In genomic region chr3:25427155-25428002, GRCh38 we compare ENCODE assay signal across 8 cellular contexts. TPM values are rescaled to one million over a fixed set of nuclear protein-coding genes. Genes with fewer than 3 reads are reported as not detected.
A peak's percentile ranks its signal among the peaks of the same experiment; 100 is the strongest.
DNase-seq lines count a peak whose midpoint lies in the region; ATAC-seq and TF ChIP-seq lines count a peak whose summit lies in the region.

No MANE protein-coding gene starts in this region.

- peaks cover 29% of the 10 kb centered on the region for H3K4me1 ChIP-seq in RWPE2 (ENCODE audit: insufficient read depth, poor library complexity, severe bottlenecking)
- peaks cover 61% of the 10 kb centered on the region for H3K4me1 ChIP-seq in neural progenitor cell

- no peak overlapping the region for H3K27ac ChIP-seq in AG04450 (ENCODE audit: low read depth, low read length)
- H3K27ac ChIP-seq in RWPE2 (ENCODE audit: poor library complexity, severe bottlenecking) = no peak overlapping the region
- H3K27ac ChIP-seq in neural progenitor cell = no peak overlapping the region

- no peaks in the 10 kb centered on the region for H3K79me2 ChIP-seq in neural progenitor cell (ENCODE audit: low read depth)

- H3K4me2 ChIP-seq in neural progenitor cell = peak overlapping the region; percentile 85

- DNase-seq in AG04450 (ENCODE audit: low read depth, low spot score) (no peak), RWPE2 (ENCODE audit: low spot score) (no peak), fibroblast of the aortic adventitia (ENCODE audit: low read depth) (peak; percentile 50), neural progenitor cell (ENCODE audit: low spot score) (no peak), NCI-H2196 (lab: John Stamatoyannopoulos, UW; ENCODE audit: unreplicated experiment) (no peak), GM10266 (ENCODE audit: extremely low spot score) (no peak)

- POLR2A ChIA-PET in AG04450 (lab: Yijun Ruan, JAX) = interaction anchor here (0.7 kb wide), 1 partner anchor 211 kb away, joined by 4 read pairs; no protein-coding TSS in a partner anchor

- no peak overlapping the region for H3K9ac ChIP-seq in neural progenitor cell

- H3K9me3 Mint-ChIP-seq in neural progenitor cell = no peaks in the 10 kb centered on the region

- no peaks in the 10 kb centered on the region for H3K9me3 ChIP-seq in AG04450 (ENCODE audit: control insufficient read depth, insufficient read depth, low read length)
- H3K9me3 ChIP-seq in RWPE2 (ENCODE audit: severe bottlenecking) = no peaks in the 10 kb centered on the region
- no peaks in the 10 kb centered on the region for H3K9me3 ChIP-seq in neural progenitor cell (ENCODE audit: low read depth)

- peaks cover 64% of the 10 kb centered on the region for H3K4me1 Mint-ChIP-seq in neural progenitor cell

- no peaks in the 10 kb centered on the region for H3K36me3 Mint-ChIP-seq in neural progenitor cell

- H3K27me3 ChIP-seq in AG04450 (ENCODE audit: control insufficient read depth, insufficient read depth, low read length) = peaks cover 9% of the 10 kb centered on the region
- no peaks in the 10 kb centered on the region for H3K27me3 ChIP-seq in RWPE2 (ENCODE audit: insufficient read depth, poor library complexity, severe bottlenecking)
- peaks cover 9% of the 10 kb centered on the region for H3K27me3 ChIP-seq in neural progenitor cell

- no peak overlapping the region for H3K27ac Mint-ChIP-seq in neural progenitor cell

- ATAC-seq in RWPE2 (ENCODE audit: low read depth) (no peak), HG03378 (IDR thresholded peaks at IDR 0.05; ENCODE audit: unreplicated experiment) (no peak), GM18520 (IDR thresholded peaks at IDR 0.05; ENCODE audit: unreplicated experiment) (no peak)

- peaks cover 22% of the 10 kb centered on the region for H3F3A ChIP-seq in neural progenitor cell (ENCODE audit: low read depth)

- H3K4me3 ChIP-seq in AG04450 (ENCODE audit: low read depth, low read length) = peak overlapping the region; percentile 62
- H3K4me3 ChIP-seq in RWPE2 (ENCODE audit: severe bottlenecking) = peak overlapping the region; percentile 12
- peak overlapping the region; percentile 80 for H3K4me3 ChIP-seq in fibroblast of the aortic adventitia (ENCODE audit: low read depth, low read length)
- peak overlapping the region; percentile 51 for H3K4me3 ChIP-seq in neural progenitor cell

- peak overlapping the region; percentile 77 for H2AFZ ChIP-seq in neural progenitor cell (replicated peaks)

- H3K4me3 Mint-ChIP-seq in neural progenitor cell = peak overlapping the region; percentile 89

- peaks cover 2% of the 10 kb centered on the region for H3K27me3 Mint-ChIP-seq in neural progenitor cell (ENCODE audit: insufficient read depth, low read depth)

- H4K20me1 ChIP-seq in neural progenitor cell (ENCODE audit: low read depth) = no peaks in the 10 kb centered on the region

- no peaks in the 10 kb centered on the region for H3K36me3 ChIP-seq in RWPE2 (ENCODE audit: low read depth)
- H3K36me3 ChIP-seq in neural progenitor cell = no peaks in the 10 kb centered on the region

- CTCF ChIA-PET in AG04450 (lab: Charles Lee) = interaction anchor here (1.2 to 3.0 kb wide), 2 partner anchors 166 to 167 kb away, joined by 3 to 9 read pairs; no protein-coding TSS in a partner anchor

- TF ChIP-seq CTCF in AG04450 (IDR thresholded peaks at IDR 0.05; ENCODE audit: low read depth, low read length) = no peak
- TF ChIP-seq CTCF in RWPE2 (IDR thresholded peaks at IDR 0.05; ENCODE audit: poor library complexity, severe bottlenecking) = no peak
- TF ChIP-seq CTCF in fibroblast of the aortic adventitia (IDR thresholded peaks at IDR 0.05; ENCODE audit: insufficient read depth, low read length) = no peak
- TF ChIP-seq CTCF in neural progenitor cell (IDR thresholded peaks at IDR 0.05) = no peak
- TF ChIP-seq CTCF in GM10266 (IDR thresholded peaks at IDR 0.05; ENCODE audit: control insufficient read depth, insufficient read depth, low read depth, missing control alignments) = no peak

RNA-seq across cellular contexts. Expression of gene RARB, which starts 0.7 kb away (rescaled TPM):
- 0.46 and 0.51 TPM in 2 replicates for polyA plus RNA-seq in AG04450 (2011; rRNA removed)
- 0.91 and 1.6 TPM in 2 replicates for polyA minus RNA-seq in AG04450 (2011; rRNA and poly(A)+ RNA removed)
- total RNA-seq in fibroblast of the aortic adventitia (ENCODE audit: low replicate concordance) (3.1 and 4.2 TPM in 2 replicates), neural progenitor cell (ENCODE audit: low replicate concordance) (1.4 and 1.8 TPM in 2 replicates)

Comparison
In these comparisons a context has a peak if more than half of its experiments do, and no peak if none do; other contexts are left out.
1. H3K4me3 ChIP-seq: peak in every context shown above with its lines; median percentile 80 in fibroblast of the aortic adventitia; 62 in AG04450; 51 in neural progenitor cell; 12 in RWPE2.